Comparison of ENCODE assay signal across 12 cellular contexts in the genomic region with DNA sequence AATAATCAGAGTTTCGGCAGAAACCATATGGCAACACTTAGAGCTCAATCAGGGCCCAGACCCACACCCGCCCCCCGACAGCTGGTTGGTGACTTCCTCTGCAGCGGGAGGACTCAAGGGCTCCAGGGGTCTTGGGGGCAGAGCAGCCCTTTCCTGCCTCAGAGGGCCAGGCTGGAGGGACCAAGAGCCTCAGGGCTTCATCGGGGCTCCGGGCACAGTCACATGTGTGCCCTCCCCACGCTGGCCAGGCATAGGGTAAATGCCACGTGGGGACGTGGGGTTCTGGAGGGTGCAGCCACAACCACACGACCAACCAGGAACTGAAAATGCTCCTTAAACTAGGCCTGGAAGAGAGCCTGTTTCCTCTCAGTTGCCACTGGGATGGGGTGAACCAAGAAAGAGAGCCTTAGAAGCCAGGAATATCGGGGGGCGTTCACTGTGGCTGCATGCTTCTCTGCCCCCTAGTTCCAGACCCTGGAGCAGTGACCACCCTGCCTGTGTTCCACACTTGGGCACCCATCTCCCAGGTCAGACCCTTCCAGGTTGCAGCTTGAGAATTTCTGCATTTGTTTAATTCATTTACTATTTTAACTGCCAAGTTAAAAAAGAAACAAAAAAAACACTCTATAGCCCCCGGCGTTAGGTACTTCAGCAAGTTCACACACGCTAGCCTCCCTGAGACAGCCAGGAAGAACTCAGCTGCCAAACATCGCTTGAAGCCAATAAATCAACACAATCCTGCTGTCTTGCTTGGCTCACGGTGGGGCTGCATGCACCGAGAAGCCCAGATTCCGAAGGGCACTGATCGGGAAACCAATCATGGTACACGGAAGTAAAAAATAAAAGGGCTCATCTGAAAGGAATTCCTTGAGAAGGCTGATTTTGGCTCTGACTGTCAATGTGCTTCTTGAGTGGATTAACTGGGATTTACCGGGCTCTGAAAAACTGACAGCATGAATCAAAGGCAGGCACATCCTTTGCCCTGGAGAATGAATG.
DNase-seq lines count a peak whose midpoint lies in the region; ATAC-seq lines count a peak whose summit lies in the region.
"Had no signal": no experiment of that assay in that cellular context is flagged by ENCODE, and none has a peak within 500 bp of the region (broad histone marks: within the 10 kb centered on the region; RNA-seq: fewer than 3 reads in every experiment).

No MANE protein-coding gene starts in this region.

- peak; percentile 8 to 77 (median 42) for DNase-seq in NCI-H1417 (lab: John Stamatoyannopoulos, UW)
- no peak for DNase-seq in NCI-H1417 treated with DMSO at 0.1 percent for 48 hours (lab: John Stamatoyannopoulos, UW)
- peak; percentile 45 for DNase-seq in NCI-H82 treated with DMSO at 0.1 percent for 48 hours (lab: John Stamatoyannopoulos, UW; ENCODE audit: unreplicated experiment)
- DNase-seq in globus pallidus (ENCODE audit: low spot score), result peak; percentile 22
- peak; percentile 4 for DNase-seq in stromal cell of bone marrow (ENCODE audit: low read depth)
- DNase-seq in NCI-H774 (lab: John Stamatoyannopoulos, UW), result no peak
- DNase-seq: activated T-cell treated with anti-CD3 and anti-CD28 coated beads, Interleukin-2, amount 50 U/mL, for 4 hours; caudate nucleus; foreskin melanocyte; HCEC 1CT had no signal

- ATAC-seq in GM19463 (IDR thresholded peaks at IDR 0.05; ENCODE audit: unreplicated experiment), result no peak
- ATAC-seq in GM18867 (IDR thresholded peaks at IDR 0.05; ENCODE audit: unreplicated experiment), result no peak
- ATAC-seq: activated T-cell treated with anti-CD3 and anti-CD28 coated beads, Interleukin-2, amount 50 U/mL, for 4 hours had no signal

Comparison
In these comparisons a context has a peak if more than half of its experiments do, and no peak if none do; other contexts are left out.
1. DNase-seq: peak in NCI-H1417 (3 of 3), NCI-H82 treated with DMSO at 0.1 percent for 48 hours (single experiment), globus pallidus (single experiment) and stromal cell of bone marrow (single experiment); none in NCI-H1417 treated with DMSO at 0.1 percent for 48 hours (single experiment) and NCI-H774 (single experiment).